In the genomic region with DNA sequence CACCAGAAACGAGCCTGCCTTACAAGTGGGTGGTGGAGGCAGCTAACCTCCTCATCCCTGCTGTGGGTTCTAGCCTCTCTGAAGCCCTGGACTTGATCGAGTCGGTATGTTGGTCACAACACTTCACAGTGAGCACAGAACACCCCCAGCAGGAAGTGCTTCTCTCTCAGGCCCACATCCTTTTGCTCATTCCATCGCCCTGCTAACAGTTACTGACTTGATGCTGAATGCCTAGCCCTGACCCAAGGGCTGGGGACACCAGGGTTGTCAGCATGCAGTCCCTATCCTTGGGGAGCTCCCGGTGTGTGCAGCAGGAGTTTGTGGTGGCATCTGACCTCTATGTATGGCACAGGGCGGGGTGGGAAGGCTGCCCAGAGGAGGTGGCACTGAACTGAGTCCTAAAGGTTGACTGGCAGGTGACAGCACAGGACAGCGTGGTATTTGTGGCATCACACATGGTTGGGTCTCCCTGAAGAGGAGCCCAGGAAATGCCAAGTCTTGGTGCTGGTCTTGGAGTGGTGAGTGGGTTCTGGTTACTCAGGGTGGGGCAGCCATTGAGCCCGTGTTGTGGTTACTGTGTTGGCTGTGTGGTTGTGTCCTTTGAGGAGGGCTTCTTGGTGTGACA, we compare ENCODE assay signal across 18 cellular contexts. TPM values are rescaled to one million over a fixed set of nuclear protein-coding genes. Genes with fewer than 3 reads are reported as not detected.
"Had no signal": no experiment of that assay in that cellular context is flagged by ENCODE, and none has a peak within 500 bp of the region (broad histone marks: within the 10 kb centered on the region; RNA-seq: fewer than 3 reads in every experiment).

No MANE protein-coding gene starts in this region.

- H3K9me3 ChIP-seq: esophagus squamous epithelium, pancreas, SJCRH30, stomach, thoracic aorta, upper lobe of right lung had no signal

- H3K36me3 ChIP-seq: cardiac muscle cell, esophagus squamous epithelium, thoracic aorta, upper lobe of right lung had no signal

- H3K4me1 ChIP-seq: esophagus squamous epithelium, pancreas, SJCRH30, stomach, upper lobe of right lung had no signal

- H3K4me3 ChIP-seq: cardiac muscle cell, esophagus squamous epithelium, pancreas, SJCRH30, stomach, thoracic aorta, upper lobe of right lung had no signal

- H3K27ac ChIP-seq: cardiac muscle cell, esophagus squamous epithelium, pancreas, SJCRH30, stomach, thoracic aorta, upper lobe of right lung had no signal

- ATAC-seq: pancreas, sciatic nerve, upper lobe of right lung had no signal

- DNase-seq: activated CD4-positive, alpha-beta T cell treated with anti-CD3 and anti-CD28 coated beads for 1 hour; activated naive CD4-positive, alpha-beta T cell treated with Interleukin-2 at 50 U/mL for 16 hours; esophagus squamous epithelium; hippocampal formation; kidney glomerular epithelial cell; pancreas; SJCRH30; stomach; T1000; upper lobe of right lung had no signal

- H3K27me3 ChIP-seq: cardiac muscle cell, esophagus squamous epithelium, pancreas, SJCRH30, stomach, upper lobe of right lung had no signal

RNA-seq across cellular contexts. Expression of a gene that starts 26.7 kb away (rescaled TPM):
- total RNA-seq: cardiac muscle cell, endothelial cell of umbilical vein, esophagus squamous epithelium, fibroblast of villous mesenchyme, glomerular endothelial cell, liver, mesenteric fat pad, pancreas, sciatic nerve, SJCRH30, stomach, thoracic aorta, upper lobe of right lung had no signal
- polyA plus RNA-seq: cardiac muscle cell, endothelial cell of umbilical vein, liver, pancreas, stomach had no signal

RNA-seq across cellular contexts. Expression of a gene that starts 33.1 kb away (rescaled TPM):
- total RNA-seq: mesenteric fat pad had no signal
